In the genomic region with DNA sequence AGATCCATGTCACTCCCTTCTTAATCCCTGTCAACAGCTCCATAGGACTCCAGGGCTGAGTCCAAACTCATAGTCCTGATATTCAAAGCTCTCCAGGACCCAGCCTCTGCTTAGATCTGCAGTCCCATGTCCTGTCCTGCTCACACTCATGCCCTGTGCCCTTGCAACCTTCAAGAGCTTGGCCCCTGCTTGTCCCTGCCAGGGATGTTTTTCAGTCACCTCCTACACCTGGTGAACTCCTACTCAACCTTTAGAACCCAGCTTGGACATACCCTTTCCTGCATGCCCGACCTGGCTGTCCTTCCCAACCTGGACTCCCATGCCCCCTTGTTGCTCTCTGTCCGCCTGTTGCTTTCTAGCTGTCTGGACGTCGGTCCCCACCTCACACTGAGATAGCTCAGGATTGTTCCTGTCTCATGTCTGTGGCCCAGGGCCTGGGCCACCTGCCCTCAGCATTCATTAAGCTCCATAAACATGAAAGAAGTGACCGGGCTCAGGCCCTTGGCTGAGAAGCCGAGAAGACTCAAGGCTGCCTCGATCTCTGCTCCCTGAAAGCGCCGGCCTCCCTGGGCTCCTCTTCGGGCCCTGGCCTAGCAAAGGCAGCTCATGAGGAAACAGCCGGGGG, we compare ENCODE assay signal across 18 cellular contexts.
"Had no signal": no experiment of that assay in that cellular context is flagged by ENCODE, and none has a peak within 500 bp of the region (broad histone marks: within the 10 kb centered on the region; RNA-seq: fewer than 3 reads in every experiment).

No MANE protein-coding gene starts in this region.

- DNase-seq: activated CD8-positive, alpha-beta memory T cell treated with anti-CD3 and anti-CD28 coated beads, Interleukin-2, amount 50 U/mL, for 4 hours; activated gamma-delta T cell; activated T-cell treated with anti-CD3 and anti-CD28 coated beads, Interleukin-2, amount 50 U/mL, for 72 hours; aorta; caudate nucleus; effector CD8-positive, alpha-beta T cell; foreskin keratinocyte; midbrain; occipital lobe; spleen; stimulated activated CD4-positive, alpha-beta T cell treated with anti-CD3 and anti-CD28 coated beads, Interleukin-4, amount 100 ng/mL, for 1 hour; stimulated activated naive CD4-positive, alpha-beta T cell had no signal

- H3K27ac Mint-ChIP-seq: activated naive CD4-positive, alpha-beta T cell treated with anti-CD3 and anti-CD28 coated beads, Interleukin-2, amount 50 U/mL, for 24 hours; activated T-cell treated with anti-CD3 and anti-CD28 coated beads, Interleukin-2, amount 50 U/mL, for 72 hours; dendritic cell treated with granulocyte-macrophage colony-stimulating factor and Interleukin-4, amounts not matched to agents 40 ng/mL and 50 ng/mL, for 4 days; nephron had no signal

- H3K4me3 Mint-ChIP-seq: activated naive CD4-positive, alpha-beta T cell treated with anti-CD3 and anti-CD28 coated beads, Interleukin-2, amount 50 U/mL, for 24 hours; activated T-cell treated with anti-CD3 and anti-CD28 coated beads, Interleukin-2, amount 50 U/mL, for 72 hours; brain; dendritic cell treated with granulocyte-macrophage colony-stimulating factor and Interleukin-4, amounts not matched to agents 40 ng/mL and 50 ng/mL, for 4 days; nephron had no signal

- H3K4me3 ChIP-seq: left lung, spleen had no signal

- H3K36me3 Mint-ChIP-seq: activated naive CD4-positive, alpha-beta T cell treated with anti-CD3 and anti-CD28 coated beads, Interleukin-2, amount 50 U/mL, for 24 hours; brain had no signal

- H3K9me3 Mint-ChIP-seq: activated naive CD4-positive, alpha-beta T cell treated with anti-CD3 and anti-CD28 coated beads, Interleukin-2, amount 50 U/mL, for 24 hours; activated T-cell treated with anti-CD3 and anti-CD28 coated beads, Interleukin-2, amount 50 U/mL, for 72 hours; dendritic cell treated with granulocyte-macrophage colony-stimulating factor and Interleukin-4, amounts not matched to agents 40 ng/mL and 50 ng/mL, for 4 days; nephron had no signal

- H3K36me3 ChIP-seq: left lung, spleen had no signal

- ATAC-seq: activated T-cell treated with anti-CD3 and anti-CD28 coated beads, Interleukin-2, amount 50 U/mL, for 72 hours; foreskin keratinocyte; left lung had no signal

- H3K9me3 ChIP-seq: left lung had no signal

- H3K4me1 ChIP-seq: foreskin keratinocyte had no signal

- H3K27ac ChIP-seq: foreskin keratinocyte, left lung, spleen, VCaP had no signal

- H3K4me1 Mint-ChIP-seq: activated naive CD4-positive, alpha-beta T cell treated with anti-CD3 and anti-CD28 coated beads, Interleukin-2, amount 50 U/mL, for 24 hours had no signal
